ENCODE assay signal across 20 cellular contexts in genomic region chr2:33727361-33728032, GRCh38.
DNase-seq lines count a peak whose midpoint lies in the region; ATAC-seq, FAIRE-seq and TF ChIP-seq lines count a peak whose summit lies in the region.
"Had no signal": no experiment of that assay in that cellular context is flagged by ENCODE, and none has a peak within 500 bp of the region (broad histone marks: within the 10 kb centered on the region; RNA-seq: fewer than 3 reads in every experiment).

No MANE protein-coding gene starts in this region.

- no peak overlapping the region for H4K91ac ChIP-seq in neuronal stem cell (ENCODE audit: low read depth, low read length, poor library complexity)

- H3K9ac ChIP-seq in K562 (ENCODE audit: insufficient read depth in 1 of 2, low read depth in 2 of 2, low read length in 2 of 2) (no peak overlapping the region), neuronal stem cell (ENCODE audit: low read depth, low read length, poor library complexity) (no peak overlapping the region)

- TF ChIP-seq POLR2A in K562 (conservative IDR thresholded peaks at IDR 0.05) (no peak), testis (IDR thresholded peaks at IDR 0.05) (no peak), thyroid gland (IDR thresholded peaks at IDR 0.05) (no peak)

- CTCF ChIA-PET in K562 (lab: Yijun Ruan, JAX; ENCODE audit: low intra/inter-chr PET ratio) = no interaction called here

- no peak overlapping the region for H3K27ac Mint-ChIP-seq in stimulated activated naive CD8-positive, alpha-beta T cell treated with anti-CD3 and anti-CD28 coated beads, Interleukin-15, amount 100 ng/mL, for 72 hours
- H3K27ac Mint-ChIP-seq: CD4-positive, CD25-positive, alpha-beta regulatory T cell had no signal

- no peaks in the 10 kb centered on the region for H3K79me2 ChIP-seq in K562 (ENCODE audit: control insufficient read depth, insufficient read depth, low read length)

- no peaks in the 10 kb centered on the region for H3K27me3 Mint-ChIP-seq in stimulated activated naive CD8-positive, alpha-beta T cell treated with anti-CD3 and anti-CD28 coated beads, Interleukin-15, amount 100 ng/mL, for 72 hours
- H3K27me3 Mint-ChIP-seq: CD4-positive, CD25-positive, alpha-beta regulatory T cell had no signal

- peak; percentile 18 for ATAC-seq in stimulated activated naive CD8-positive, alpha-beta T cell treated with anti-CD3 and anti-CD28 coated beads, Interleukin-15, amount 100 ng/mL, for 72 hours
- no peak for ATAC-seq in stimulated activated naive CD8-positive, alpha-beta T cell treated with anti-CD3 and anti-CD28 coated beads, Interleukin-15, Interleukin-2, amounts not matched to agents 100 U/mL and 50 U/mL, for 24 hours
- peak; percentile 40; the same call in 2 of the 3 replicates for ATAC-seq in K562

- peak overlapping the region; percentile 55 for H3K23ac ChIP-seq in neuronal stem cell (ENCODE audit: low read depth, low read length, poor library complexity)

- H3K9me3 ChIP-seq in K562 (replicated peaks; ENCODE audit: control insufficient read depth, insufficient read depth, low read depth, low read length) (no peaks in the 10 kb centered on the region), neuronal stem cell (replicated peaks in 1 of 2; ENCODE audit: control insufficient read depth in 2 of 2, insufficient read depth in 1 of 2, low read depth in 1 of 2, low read length in 2 of 2) (peaks cover 0 to 2% of the 10 kb centered on the region in 2 donors), testis (no peaks in the 10 kb centered on the region), thyroid gland (no peaks in the 10 kb centered on the region)
- H3K9me3 ChIP-seq: BE2C, Caco-2, HAP-1 had no signal

- peak overlapping the region; percentile 88 for H2AK5ac ChIP-seq in neuronal stem cell (ENCODE audit: low read depth, low read length)

- peak overlapping the region; percentile 56 for H3K14ac ChIP-seq in neuronal stem cell (ENCODE audit: low read length)

- no peak for DNase-seq in stimulated activated naive CD8-positive, alpha-beta T cell treated with anti-CD3 and anti-CD28 coated beads, Interleukin-15, amount 100 ng/mL, for 72 hours
- no peak for DNase-seq in stimulated activated naive CD8-positive, alpha-beta T cell treated with anti-CD3 and anti-CD28 coated beads, Interleukin-15, Interleukin-2, amounts not matched to agents 100 U/mL and 50 U/mL, for 24 hours
- DNase-seq in K562 (ENCODE audit: extremely low read depth in 1 of 4, low spot score in 3 of 4) (no peak), neuronal stem cell (ENCODE audit: low spot score) (no peak), testis (peak; percentile 18), NCI-H2196 (lab: John Stamatoyannopoulos, UW; ENCODE audit: unreplicated experiment) (no peak), thyroid gland (no peak), NCI-H1436 treated with DMSO at 0.1 percent for 48 hours (lab: John Stamatoyannopoulos, UW) (no peak)
- DNase-seq: ACHN; C1 segment of cervical spinal cord; Caco-2; CD4-positive, CD25-positive, alpha-beta regulatory T cell had no signal

- peak overlapping the region; percentile 16 for H2BK12ac ChIP-seq in neuronal stem cell (ENCODE audit: low read length)

- peak overlapping the region; percentile 49 for H2BK15ac ChIP-seq in neuronal stem cell (ENCODE audit: low read length)

- H3K9me3 Mint-ChIP-seq in stimulated activated naive CD8-positive, alpha-beta T cell treated with anti-CD3 and anti-CD28 coated beads, Interleukin-15, amount 100 ng/mL, for 72 hours = peaks cover 5 to 16% of the 10 kb centered on the region in 2 donors

- no peak overlapping the region for H3K4me3 Mint-ChIP-seq in stimulated activated naive CD8-positive, alpha-beta T cell treated with anti-CD3 and anti-CD28 coated beads, Interleukin-15, amount 100 ng/mL, for 72 hours
- H3K4me3 Mint-ChIP-seq: CD4-positive, CD25-positive, alpha-beta regulatory T cell had no signal

- in situ Hi-C loops in K562 (cut with MboI) = no loop called here

- H3K4ac ChIP-seq in neuronal stem cell (ENCODE audit: low read length) = peak overlapping the region; percentile 55

- H3K36me3 ChIP-seq in K562 (ENCODE audit: control insufficient read depth, insufficient read depth, low read length) (no peaks in the 10 kb centered on the region), neuronal stem cell (replicated peaks in 1 of 2; ENCODE audit: control insufficient read depth in 2 of 2, insufficient read depth in 2 of 2, low read length in 2 of 2) (no peaks in the 10 kb centered on the region), testis (ENCODE audit: low read depth, missing control alignments) (no peaks in the 10 kb centered on the region), thyroid gland (no peaks in the 10 kb centered on the region)
- H3K36me3 ChIP-seq: BE2C, HAP-1 had no signal

- no peaks in the 10 kb centered on the region for H3K9me1 ChIP-seq in K562 (ENCODE audit: control insufficient read depth, insufficient read depth, low read length)

- H3K4me3 ChIP-seq in K562 = no peak overlapping the region
- no peak overlapping the region for H3K4me3 ChIP-seq in neuronal stem cell (ENCODE audit: low read length in 2 of 2)
- peak overlapping the region; percentile 31 to 48 for H3K4me3 ChIP-seq in testis
- no peak overlapping the region for H3K4me3 ChIP-seq in thyroid gland (replicated peaks in 1 of 3)
- H3K4me3 ChIP-seq: HAP-1 had no signal

- no peak for FAIRE-seq in K562 (lab: Jason Lieb, UNC)
- FAIRE-seq: A204.1, D721Med, G401.6, GM12891, GM19239, H1 had no signal

- POLR2A ChIA-PET in K562 (lab: Yijun Ruan, JAX) = no interaction called here

- H3K79me1 ChIP-seq in neuronal stem cell (ENCODE audit: low read depth, low read length) = no peaks in the 10 kb centered on the region

- H3K4me1 ChIP-seq in K562 (replicated peaks in 1 of 2; ENCODE audit: control insufficient read depth in 2 of 2, insufficient read depth in 2 of 2, low read length in 2 of 2) = peaks cover 0 to 13% of the 10 kb centered on the region in 2 experiments; a peak in 3 of 5 replicates
- H3K4me1 ChIP-seq in neuronal stem cell (ENCODE audit: control insufficient read depth in 2 of 2, insufficient read depth in 1 of 2, low read depth in 1 of 2, low read length in 2 of 2) = peaks cover 0 to 4% of the 10 kb centered on the region in 2 donors
- H3K4me1 ChIP-seq in testis = no peaks in the 10 kb centered on the region
- no peaks in the 10 kb centered on the region for H3K4me1 ChIP-seq in thyroid gland
- H3K4me1 ChIP-seq: BE2C, Caco-2, HAP-1 had no signal

- H3K18ac ChIP-seq in neuronal stem cell (ENCODE audit: low read length) = peak overlapping the region; percentile 64

- no peaks in the 10 kb centered on the region for H4K20me1 ChIP-seq in K562 (replicated peaks; ENCODE audit: control insufficient read depth, insufficient read depth, low read length)

- no peak for TF ChIP-seq RAD21 in K562 (CRISPR knock-in tag; conservative IDR thresholded peaks at IDR 0.05 in 1 of 2, IDR thresholded peaks at IDR 0.05 in 1 of 2)

- H2AFZ ChIP-seq in K562 (ENCODE audit: low read depth, low read length) (peak overlapping the region; percentile 68; the same call in 1 of the 2 replicates), neuronal stem cell (ENCODE audit: low read length) (no peak overlapping the region)

- H2BK5ac ChIP-seq in neuronal stem cell (ENCODE audit: low read length) = peak overlapping the region; percentile 78

- H3K4me2 ChIP-seq in K562 (ENCODE audit: insufficient read depth, low read length) (no peak overlapping the region), neuronal stem cell (ENCODE audit: insufficient read depth, low read length, poor library complexity, severe bottlenecking) (no peak overlapping the region)

- TF ChIP-seq EP300 in K562 (IDR thresholded peaks at IDR 0.05; ENCODE audit: low read length) = no peak

- WGBS in K562 (ENCODE audit: insufficient coverage, low coverage, missing lambda C conversion rate) = 21% methylated on average over 26 of the region's 41 CpGs
- no CpG with 5 or more reads among the region's 41 CpGs for WGBS in neuronal stem cell (ENCODE audit: extremely low coverage in 2 of 2, insufficient read length in 2 of 2, insufficient replicate concordance in 1 of 2), 2 donors
- 59 to 77% methylated on average over 34 to 41 of the region's 41 CpGs for WGBS in testis, 2 donors
- 91 to 96% methylated on average over 39 to 41 of the region's 41 CpGs for WGBS in thyroid gland, 2 donors

- peak overlapping the region; percentile 23 for H4K8ac ChIP-seq in neuronal stem cell (ENCODE audit: low read depth, low read length)

- TF ChIP-seq CTCF in K562 (IDR thresholded peaks at IDR 0.05 in 2 of 3, conservative IDR thresholded peaks at IDR 0.05 in 1 of 3; ENCODE audit: insufficient read depth in 2 of 3, low read depth in 1 of 3, low read length in 3 of 3) = no peak
- TF ChIP-seq CTCF in testis (IDR thresholded peaks at IDR 0.05) = no peak
- no peak for TF ChIP-seq CTCF in thyroid gland (IDR thresholded peaks at IDR 0.05)

- no TSS peak for BruUV-seq in K562 (replicated peaks; lab: Mats Ljungman, UMichigan)

- intact Hi-C loops in K562 (cut with micrococcal nuclease) (no loop called here), testis (cut with DNase I; ENCODE audit: low total_unique reads) (no loop called here), thyroid gland (cut with DNase I) (no loop called here)

- H3K27me3 ChIP-seq in K562 (ENCODE audit: control insufficient read depth in 2 of 2, insufficient read depth in 2 of 2, low read length in 2 of 2) (peaks cover 0 to 7% of the 10 kb centered on the region in 2 experiments; a peak in 2 of 5 replicates), neuronal stem cell (ENCODE audit: control insufficient read depth in 3 of 3, insufficient read depth in 3 of 3, low read depth in 1 of 3, low read length in 3 of 3) (no peaks in the 10 kb centered on the region), testis (no peaks in the 10 kb centered on the region), thyroid gland (no peaks in the 10 kb centered on the region)
- H3K27me3 ChIP-seq: BE2C had no signal

- H3K4me1 Mint-ChIP-seq in stimulated activated naive CD8-positive, alpha-beta T cell treated with anti-CD3 and anti-CD28 coated beads, Interleukin-15, amount 100 ng/mL, for 72 hours = no peaks in the 10 kb centered on the region
- H3K4me1 Mint-ChIP-seq: CD4-positive, CD25-positive, alpha-beta regulatory T cell had no signal

- H2BK120ac ChIP-seq in neuronal stem cell (ENCODE audit: low read depth, low read length) = no peak overlapping the region

- no peak overlapping the region for H3K27ac ChIP-seq in K562 (ENCODE audit: extremely low read depth, low read depth, low read length)
- H3K27ac ChIP-seq in neuronal stem cell (replicated peaks; ENCODE audit: low read length) = no peak overlapping the region
- no peak overlapping the region for H3K27ac ChIP-seq in testis
- H3K27ac ChIP-seq in thyroid gland = no peak overlapping the region

TF ChIP-seq in K562, 482 proteins besides CTCF, POLR2A, EP300 and RAD21 (continues in another document):
- TF ChIP-seq CBFB (CRISPR knock-in tag; IDR thresholded peaks at IDR 0.05) = no peak
- no peak for TF ChIP-seq ZNF224 (CRISPR knock-in tag; IDR thresholded peaks at IDR 0.05)
- TF ChIP-seq TAL1 (IDR thresholded peaks at IDR 0.05) = no peak
- no peak for TF ChIP-seq DPF2 (IDR thresholded peaks at IDR 0.05)
- no peak for TF ChIP-seq PTBP1 (IDR thresholded peaks at IDR 0.05; ENCODE audit: low read depth, low read length)
- no peak for TF ChIP-seq MEF2D (tag; conservative IDR thresholded peaks at IDR 0.05; ENCODE audit: low read depth)
- TF ChIP-seq ZNF263 (CRISPR knock-in tag; IDR thresholded peaks at IDR 0.05; ENCODE audit: borderline replicate concordance) = no peak

Comparison
In these comparisons a context has a peak if more than half of its experiments do, and no peak if none do; other contexts are left out.
1. H3K4me3 ChIP-seq: peak in testis (2 of 2); none in K562 (single experiment), neuronal stem cell (0 of 2) and thyroid gland (0 of 3).